37 cellular contexts compared by ENCODE assay signal in the genomic region with DNA sequence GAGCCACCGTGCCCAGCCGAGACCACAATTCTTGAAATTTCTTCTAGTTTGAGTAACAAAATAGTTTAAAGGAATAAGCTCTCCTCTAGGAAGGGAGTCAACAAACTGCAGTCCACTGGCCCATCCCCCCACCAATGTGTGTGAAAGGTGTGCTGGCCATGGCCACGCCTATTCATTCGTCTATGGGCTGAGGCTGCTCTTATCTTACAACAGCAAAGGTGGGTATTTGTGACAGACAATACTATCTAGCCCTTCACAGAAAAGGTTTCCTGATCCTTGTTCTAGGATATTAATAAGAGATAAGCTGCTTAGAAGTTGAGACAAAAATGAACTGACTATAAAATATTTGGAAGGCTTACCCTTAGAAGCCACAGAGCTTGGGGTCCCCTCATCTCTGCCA. TPM values are rescaled to one million over a fixed set of nuclear protein-coding genes. Genes with fewer than 3 reads are reported as not detected.
"Had no signal": no experiment of that assay in that cellular context is flagged by ENCODE, and none has a peak within 500 bp of the region (broad histone marks: within the 10 kb centered on the region; RNA-seq: fewer than 3 reads in every experiment).

No MANE protein-coding gene starts in this region.

- H3K27me3 ChIP-seq: MG63 had no signal

- H3K9me3 ChIP-seq: MG63 had no signal

- H3K36me3 ChIP-seq: MG63 had no signal

- H3K4me3 ChIP-seq: MG63 had no signal

- DNase-seq: Karpas-422, Kasumi-1, MG63, MM.1S, MV-4-11, NCI-H1048, NCI-H1092, NCI-H1092 treated with DMSO at 0.1 percent for 48 hours, NCI-H1105, NCI-H1105 treated with DMSO at 0.1 percent for 48 hours, NCI-H1417, NCI-H1417 treated with DMSO at 0.1 percent for 48 hours, NCI-H1436, NCI-H1436 treated with DMSO at 0.1 percent for 48 hours, NCI-H146, NCI-H1694, NCI-H1694 treated with DMSO at 0.1 percent for 48 hours, NCI-H187, NCI-H187 treated with DMSO at 0.1 percent for 48 hours, NCI-H1930, NCI-H2029, NCI-H2029 treated with DMSO at 0.1 percent for 48 hours, NCI-H2081, NCI-H2081 treated with DMSO at 0.1 percent for 48 hours, NCI-H2107, NCI-H2171, NCI-H2171 treated with DMSO at 0.1 percent for 48 hours, NCI-H226, NCI-H345, NCI-H446, NCI-H446 treated with DMSO at 0.1 percent for 48 hours, NCI-H510A, NCI-H510A treated with DMSO at 0.1 percent for 48 hours had no signal

RNA-seq across cellular contexts. Expression of a gene that starts 41.2 kb away (rescaled TPM):
- total RNA-seq: LHCN-M2, M059J, MCF 10A, NCI-H460 had no signal
